ENCODE assay signal across 8 cellular contexts in genomic region chr18:35705988-35706387, GRCh38.
"Had no signal": no experiment of that assay in that cellular context is flagged by ENCODE, and none has a peak within 500 bp of the region (broad histone marks: within the 10 kb centered on the region; RNA-seq: fewer than 3 reads in every experiment).

No MANE protein-coding gene starts in this region.

- H3K9me3 Mint-ChIP-seq: GM23338, H9 had no signal

- H3K4me3 ChIP-seq: GM23338, K562 had no signal

- H3K4me2 ChIP-seq: GM23338 had no signal

- H3K27ac Mint-ChIP-seq: GM23338, H9 had no signal

- FAIRE-seq: H1, H54, HTR-8/SVneo, K562 had no signal

- H2AFZ ChIP-seq: GM23338 had no signal

- DNase-seq: H9, HCEC 1CT, IMR-90 had no signal

- H3K4me3 Mint-ChIP-seq: GM23338, H9 had no signal

- ATAC-seq: GM23338, K562 had no signal
